9 cellular contexts compared by ENCODE assay signal in genomic region chr14:73742520-73743238, GRCh38. TPM values are rescaled to one million over a fixed set of nuclear protein-coding genes. Genes with fewer than 3 reads are reported as not detected.
A peak's percentile ranks its signal among the peaks of the same experiment; 100 is the strongest.
DNase-seq lines count a peak whose midpoint lies in the region; ATAC-seq lines count a peak whose summit lies in the region.
"Had no signal": no experiment of that assay in that cellular context is flagged by ENCODE, and none has a peak within 500 bp of the region (broad histone marks: within the 10 kb centered on the region; RNA-seq: fewer than 3 reads in every experiment).

No MANE protein-coding gene starts in this region.

- peak overlapping the region; percentile 84 for H4K8ac ChIP-seq in mesenchymal stem cell (ENCODE audit: low read length)

- H3K4me1 ChIP-seq in adipocyte (ENCODE audit: control insufficient read depth, insufficient read depth, low read length), result peaks cover 79% of the 10 kb centered on the region
- H3K4me1 ChIP-seq in mesenchymal stem cell (ENCODE audit: control insufficient read depth, insufficient read depth, low read depth, low read length), result peaks cover 85% of the 10 kb centered on the region
- H3K4me1 ChIP-seq in thymus (ENCODE audit: control insufficient read depth, insufficient read depth, low read length), result peaks cover 44% of the 10 kb centered on the region

- peaks cover 48% of the 10 kb centered on the region for H3K36me3 Mint-ChIP-seq in activated T-cell treated with anti-CD3 and anti-CD28 coated beads, Interleukin-2, amount 50 U/mL, for 24 hours (ENCODE audit: low read depth)

- no peak overlapping the region for H3K4me3 ChIP-seq in adipocyte (ENCODE audit: low read length)
- peak overlapping the region in 1 of 2 experiments; percentile 62 for H3K4me3 ChIP-seq in mesenchymal stem cell (ENCODE audit: insufficient read depth in 1 of 2, low read depth in 1 of 2, low read length in 2 of 2)
- H3K4me3 ChIP-seq in thymus (ENCODE audit: low read length), result no peak overlapping the region

- H2AFZ ChIP-seq in mesenchymal stem cell (ENCODE audit: low read depth, low read length), result no peak overlapping the region

- H3K27me3 Mint-ChIP-seq in activated T-cell treated with anti-CD3 and anti-CD28 coated beads, Interleukin-2, amount 50 U/mL, for 24 hours, result no peaks in the 10 kb centered on the region

- H3K9ac ChIP-seq in adipocyte (ENCODE audit: low read length) (peak overlapping the region; percentile 87), mesenchymal stem cell (ENCODE audit: low read length) (peak overlapping the region; percentile 86)

- peak overlapping the region; percentile 82 for H2AK5ac ChIP-seq in mesenchymal stem cell (ENCODE audit: low read length, severe bottlenecking)

- no peak overlapping the region for H3K4me2 ChIP-seq in mesenchymal stem cell (ENCODE audit: low read length, poor library complexity, severe bottlenecking)

- 86% methylated on average over 5 of the region's 6 CpGs for WGBS in mesenchymal stem cell
- 71% methylated on average over 6 of the region's 6 CpGs for WGBS in thymus

- peak overlapping the region; percentile 82 to 96 for H3K18ac ChIP-seq in mesenchymal stem cell (ENCODE audit: low read depth in 1 of 2, low read length in 2 of 2)

- no peaks in the 10 kb centered on the region for H3K27me3 ChIP-seq in adipocyte (replicated peaks; ENCODE audit: control insufficient read depth, insufficient read depth, low read length)
- H3K27me3 ChIP-seq in mesenchymal stem cell (ENCODE audit: control insufficient read depth in 1 of 2, insufficient read depth in 1 of 2, low read length in 2 of 2), result no peaks in the 10 kb centered on the region
- H3K27me3 ChIP-seq in thymus (ENCODE audit: control insufficient read depth, insufficient read depth), result no peaks in the 10 kb centered on the region

- H4K91ac ChIP-seq in mesenchymal stem cell (ENCODE audit: low read length), result peak overlapping the region; percentile 93

- peaks cover 82% of the 10 kb centered on the region for H3K4me1 Mint-ChIP-seq in activated T-cell treated with anti-CD3 and anti-CD28 coated beads, Interleukin-2, amount 50 U/mL, for 24 hours (ENCODE audit: low read depth)

- ATAC-seq in GM21381 (IDR thresholded peaks at IDR 0.05; ENCODE audit: unreplicated experiment), result no peak

- H3K9me3 ChIP-seq in adipocyte (ENCODE audit: control insufficient read depth, low read length) (no peaks in the 10 kb centered on the region), mesenchymal stem cell (ENCODE audit: control insufficient read depth, low read length) (no peaks in the 10 kb centered on the region), thymus (ENCODE audit: control insufficient read depth) (no peaks in the 10 kb centered on the region)

- H3K4me3 Mint-ChIP-seq in activated T-cell treated with anti-CD3 and anti-CD28 coated beads, Interleukin-2, amount 50 U/mL, for 24 hours, result peak overlapping the region; percentile 77

- DNase-seq in activated T-cell treated with anti-CD3 and anti-CD28 coated beads, Interleukin-2, amount 50 U/mL, for 24 hours, result peak; percentile 61
- no peak for DNase-seq in activated T-cell treated with anti-CD3 and anti-CD28 coated beads, Interleukin-2, amount 50 U/mL, for 1 hour
- no peak for DNase-seq in adipocyte (ENCODE audit: low read depth)
- no peak for DNase-seq in mesenchymal stem cell
- no peak for DNase-seq in NCI-H1092 (lab: John Stamatoyannopoulos, UW)
- no peak for DNase-seq in NCI-H1436 treated with DMSO at 0.1 percent for 48 hours (lab: John Stamatoyannopoulos, UW)
- DNase-seq: NCI-H748 treated with DMSO at 0.1 percent for 48 hours had no signal

- H3K79me1 ChIP-seq in mesenchymal stem cell (replicated peaks; ENCODE audit: low read length, poor library complexity, severe bottlenecking), result peaks cover 2% of the 10 kb centered on the region

- H2BK12ac ChIP-seq in mesenchymal stem cell (ENCODE audit: low read length in 2 of 2), result peak overlapping the region; percentile 61 to 92

- peak overlapping the region; percentile 49 to 94 for H3K4ac ChIP-seq in mesenchymal stem cell (ENCODE audit: low read depth in 1 of 2, low read length in 2 of 2)

- H2BK5ac ChIP-seq in mesenchymal stem cell (ENCODE audit: low read depth, low read length, poor library complexity, severe bottlenecking), result peak overlapping the region; percentile 3

- no peak overlapping the region for H2BK120ac ChIP-seq in mesenchymal stem cell (ENCODE audit: low read depth, low read length)

- H3K9me3 Mint-ChIP-seq in activated T-cell treated with anti-CD3 and anti-CD28 coated beads, Interleukin-2, amount 50 U/mL, for 24 hours, result no peaks in the 10 kb centered on the region

- H3K27ac ChIP-seq in mesenchymal stem cell (ENCODE audit: low read length, poor library complexity, severe bottlenecking), result peak overlapping the region; percentile 94
- peak overlapping the region; percentile 86 for H3K27ac ChIP-seq in thymus (ENCODE audit: low read depth)

- H3K23ac ChIP-seq in mesenchymal stem cell (ENCODE audit: low read length in 2 of 2), result peak overlapping the region in 1 of 2 experiments; percentile 71

- H3K36me3 ChIP-seq in adipocyte (ENCODE audit: control insufficient read depth, insufficient read depth, low read length, severe bottlenecking), result peaks cover 21% of the 10 kb centered on the region
- peaks cover 19 to 43% of the 10 kb centered on the region in 2 experiments for H3K36me3 ChIP-seq in mesenchymal stem cell (ENCODE audit: control insufficient read depth in 1 of 2, insufficient read depth in 2 of 2, low read depth in 1 of 2, low read length in 2 of 2)
- peaks cover 18% of the 10 kb centered on the region for H3K36me3 ChIP-seq in thymus (ENCODE audit: control insufficient read depth, insufficient read depth)

- H3K27ac Mint-ChIP-seq in activated T-cell treated with anti-CD3 and anti-CD28 coated beads, Interleukin-2, amount 50 U/mL, for 24 hours, result peak overlapping the region; percentile 92

- peak overlapping the region; percentile 38 for H2BK15ac ChIP-seq in mesenchymal stem cell (ENCODE audit: low read depth, poor library complexity, severe bottlenecking)

- H3K14ac ChIP-seq in mesenchymal stem cell (ENCODE audit: low read length in 2 of 2), result peak overlapping the region in 1 of 2 experiments; percentile 41

RNA-seq across cellular contexts. Expression of gene PNMA1, which starts 28.5 kb away (rescaled TPM):
- 53.1 TPM for polyA plus RNA-seq in mesenchymal stem cell (2013, experiment 1 of 2)
- polyA plus RNA-seq in mesenchymal stem cell (2013, experiment 2 of 2), result 53.5 TPM
- 31.2 TPM for polyA plus RNA-seq in thymus
